Comparison of ENCODE assay signal across 10 cellular contexts in genomic region chr5:31270396-31270795, GRCh38.
A peak's percentile ranks its signal among the peaks of the same experiment; 100 is the strongest.
DNase-seq lines count a peak whose midpoint lies in the region; ATAC-seq and TF ChIP-seq lines count a peak whose summit lies in the region.
"Had no signal": no experiment of that assay in that cellular context is flagged by ENCODE, and none has a peak within 500 bp of the region (broad histone marks: within the 10 kb centered on the region; RNA-seq: fewer than 3 reads in every experiment).

No MANE protein-coding gene starts in this region.

- H3K27ac ChIP-seq in right atrium auricular region (no peak overlapping the region), PC-3 (ENCODE audit: low read length) (no peak overlapping the region)

- H3K79me2 ChIP-seq in PC-3 (ENCODE audit: low read length), result no peaks in the 10 kb centered on the region

- TF ChIP-seq CTCF in right atrium auricular region (IDR thresholded peaks at IDR 0.05) (peak; percentile 42 to 63), PC-3 (conservative IDR thresholded peaks at IDR 0.05; ENCODE audit: low read depth, low read length) (peak; percentile 70), foreskin fibroblast (IDR thresholded peaks at IDR 0.05; ENCODE audit: low read depth, low read length) (peak; percentile 43)

- ATAC-seq in Right ventricle myocardium inferior (no peak), PC-3 (no peak), GM19397 (IDR thresholded peaks at IDR 0.05; ENCODE audit: unreplicated experiment) (no peak), HG03378 (IDR thresholded peaks at IDR 0.05; ENCODE audit: unreplicated experiment) (no peak)

- no TSS peak for BruUV-seq in PC-3 (replicated peaks; lab: Mats Ljungman, UMichigan)

- no peak overlapping the region for H3K4me2 ChIP-seq in PC-3 (ENCODE audit: low read length)

- CTCF ChIA-PET in PC-3 (lab: Charles Lee), result interaction anchor here (0.6 to 0.7 kb wide), 2 partner anchors 54 to 70 kb away, joined by 3 to 4 read pairs; no protein-coding TSS in a partner anchor

- H3K9ac ChIP-seq in PC-3 (ENCODE audit: low read length), result no peak overlapping the region

- no peak overlapping the region for H3K4me3 ChIP-seq in right atrium auricular region
- H3K4me3 ChIP-seq in PC-3 (ENCODE audit: low read length), result no peak overlapping the region
- H3K4me3 ChIP-seq in foreskin fibroblast (ENCODE audit: low read depth in 1 of 2, low read length in 2 of 2), result no peak overlapping the region

- no peaks in the 10 kb centered on the region for H3K27me3 ChIP-seq in right atrium auricular region
- peaks cover 65% of the 10 kb centered on the region for H3K27me3 ChIP-seq in PC-3 (ENCODE audit: low read length)

- no peaks in the 10 kb centered on the region for H3K4me1 ChIP-seq in right atrium auricular region
- no peaks in the 10 kb centered on the region for H3K4me1 ChIP-seq in PC-3 (ENCODE audit: insufficient read depth, low read length)

- POLR2A ChIA-PET in PC-3 (lab: Charles Lee; ENCODE audit: unreplicated experiment), result no interaction called here

- H3K9me3 ChIP-seq in right atrium auricular region (no peaks in the 10 kb centered on the region), PC-3 (ENCODE audit: low read length) (no peaks in the 10 kb centered on the region)

- no peaks in the 10 kb centered on the region for H4K20me1 ChIP-seq in PC-3 (ENCODE audit: low read length)

- no peaks in the 10 kb centered on the region for H3K9me2 ChIP-seq in PC-3 (replicated peaks; ENCODE audit: low read length)

- H3K36me3 ChIP-seq in right atrium auricular region (no peaks in the 10 kb centered on the region), PC-3 (ENCODE audit: low read depth, low read length) (no peaks in the 10 kb centered on the region; the same call in 1 of the 2 replicates)

- intact Hi-C loops in Right ventricle myocardium inferior (cut with DNase I) (loop anchor here (5.0 kb wide), 1 partner anchor 868 kb away; no protein-coding TSS in a partner anchor), PC-3 (cut with micrococcal nuclease) (no loop called here)

- DNase-seq in right atrium auricular region (ENCODE audit: low spot score), result no peak
- DNase-seq in Right ventricle myocardium inferior (ENCODE audit: missing footprints), result no peak
- DNase-seq in PC-3, result peak; percentile 42
- no peak for DNase-seq in foreskin fibroblast
- DNase-seq in NOMO-1 treated with DMSO at 0.1 percent for 48 hours (lab: John Stamatoyannopoulos, UW; ENCODE audit: unreplicated experiment), result no peak
- DNase-seq in HuH-7.5 (ENCODE audit: low spot score), result no peak
- DNase-seq: effector CD4-positive, alpha-beta T cell; stimulated activated CD4-positive, alpha-beta T cell treated with anti-CD3 and anti-CD28 coated beads, Interleukin-1b, Interleukin-23, amount 100 ng/mL, for 48 hours had no signal

- H2AFZ ChIP-seq in PC-3 (ENCODE audit: low read length), result no peak overlapping the region

- H3F3A ChIP-seq in PC-3 (ENCODE audit: low read length, unreplicated experiment), result no peaks in the 10 kb centered on the region
